ENCODE assay signal across 31 cellular contexts in the genomic region with DNA sequence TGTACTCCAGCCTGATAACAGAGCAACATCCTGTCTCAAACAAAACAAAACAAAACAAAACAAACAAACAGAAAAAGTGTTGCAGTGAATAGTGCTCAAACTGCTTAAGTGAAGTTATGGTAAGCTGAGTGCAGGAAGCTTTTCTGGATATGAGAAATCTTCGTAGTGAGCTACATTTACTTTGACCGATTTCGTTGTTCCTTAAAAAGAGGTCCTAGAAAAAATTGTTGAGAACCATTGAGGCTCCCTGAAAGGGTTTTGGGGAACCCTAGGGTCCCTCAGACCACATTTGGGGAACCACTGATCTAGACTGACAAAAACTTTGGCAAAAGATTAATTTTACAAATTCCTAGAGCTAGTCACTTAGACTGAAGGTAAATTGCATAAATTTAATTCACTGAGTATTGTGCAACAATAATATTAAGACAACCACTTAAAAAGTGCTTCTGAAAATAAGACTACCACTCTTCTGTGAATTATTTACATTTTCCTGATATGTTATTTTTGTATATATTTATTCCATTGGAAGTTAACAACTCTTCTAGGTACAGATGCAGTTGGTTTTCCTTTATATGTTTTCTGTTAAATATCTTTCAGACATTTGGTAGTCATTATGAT.
"Had no signal": no experiment of that assay in that cellular context is flagged by ENCODE, and none has a peak within 500 bp of the region (broad histone marks: within the 10 kb centered on the region; RNA-seq: fewer than 3 reads in every experiment).

No MANE protein-coding gene starts in this region.

- H3K9me3 Mint-ChIP-seq: naive thymus-derived CD8-positive, alpha-beta T cell; natural killer cell treated with Interleukin-12 subunit alpha and Interleukin-12 subunit beta and Interleukin-15 and Interleukin-18, amount 100 ng/mL, for 72 hours; neural progenitor cell; stimulated activated memory B cell treated with anti-CD40 and anti-IgM and Interleukin-4, amounts not matched to agents 10 μg/mL and 1 μg/mL and 100 μg/mL, for 72 hours; stimulated activated naive CD8-positive, alpha-beta T cell treated with anti-CD3 and anti-CD28 coated beads, Interleukin-15, amount 100 ng/mL, for 72 hours; type B pancreatic cell had no signal

- H3K36me3 ChIP-seq: neural progenitor cell, ovary, spleen, suprapubic skin, tibial artery, transverse colon, upper lobe of right lung, uterus had no signal

- H3K79me2 ChIP-seq: parathyroid adenoma had no signal

- ATAC-seq: naive thymus-derived CD8-positive, alpha-beta T cell; natural killer cell treated with Interleukin-12 subunit alpha and Interleukin-12 subunit beta and Interleukin-15 and Interleukin-18, amount 100 ng/mL, for 72 hours; psoas muscle; right cardiac atrium; sciatic nerve; stimulated activated memory B cell treated with anti-CD40 and anti-IgM and Interleukin-4, amounts not matched to agents 10 μg/mL and 1 μg/mL and 100 μg/mL, for 72 hours; stimulated activated naive CD8-positive, alpha-beta T cell treated with anti-CD3 and anti-CD28 coated beads, Interleukin-15, amount 100 ng/mL, for 72 hours; stimulated activated naive CD8-positive, alpha-beta T cell treated with anti-CD3 and anti-CD28 coated beads, Interleukin-15, Interleukin-2, amounts not matched to agents 100 U/mL and 50 U/mL, for 24 hours; upper lobe of right lung had no signal

- H3K4me2 ChIP-seq: neural progenitor cell, smooth muscle cell had no signal

- H3K4me1 Mint-ChIP-seq: stimulated activated memory B cell treated with anti-CD40 and anti-IgM and Interleukin-4, amounts not matched to agents 10 μg/mL and 1 μg/mL and 100 μg/mL, for 72 hours had no signal

- H3K4me3 Mint-ChIP-seq: naive thymus-derived CD8-positive, alpha-beta T cell; natural killer cell treated with Interleukin-12 subunit alpha and Interleukin-12 subunit beta and Interleukin-15 and Interleukin-18, amount 100 ng/mL, for 72 hours; neural progenitor cell; stimulated activated memory B cell treated with anti-CD40 and anti-IgM and Interleukin-4, amounts not matched to agents 10 μg/mL and 1 μg/mL and 100 μg/mL, for 72 hours; stimulated activated naive CD8-positive, alpha-beta T cell treated with anti-CD3 and anti-CD28 coated beads, Interleukin-15, amount 100 ng/mL, for 72 hours; type B pancreatic cell had no signal

- H3K27me3 Mint-ChIP-seq: progenitor cell of endocrine pancreas; stimulated activated memory B cell treated with anti-CD40 and anti-IgM and Interleukin-4, amounts not matched to agents 10 μg/mL and 1 μg/mL and 100 μg/mL, for 72 hours; type B pancreatic cell had no signal

- H3K27ac Mint-ChIP-seq: naive thymus-derived CD8-positive, alpha-beta T cell; natural killer cell treated with Interleukin-12 subunit alpha and Interleukin-12 subunit beta and Interleukin-15 and Interleukin-18, amount 100 ng/mL, for 72 hours; neural progenitor cell; progenitor cell of endocrine pancreas; stimulated activated memory B cell treated with anti-CD40 and anti-IgM and Interleukin-4, amounts not matched to agents 10 μg/mL and 1 μg/mL and 100 μg/mL, for 72 hours; stimulated activated naive CD8-positive, alpha-beta T cell treated with anti-CD3 and anti-CD28 coated beads, Interleukin-15, amount 100 ng/mL, for 72 hours; type B pancreatic cell had no signal

- H3K27ac ChIP-seq: neural progenitor cell, ovary, parathyroid adenoma, skin epidermis, spleen, suprapubic skin, testis, tibial artery, transverse colon, upper lobe of right lung, uterus had no signal

- H3K4me1 ChIP-seq: parathyroid adenoma, spleen, testis, tibial artery, upper lobe of right lung, uterus had no signal

- H3K9ac ChIP-seq: neural progenitor cell, parathyroid adenoma had no signal

- H2AFZ ChIP-seq: neural progenitor cell, parathyroid adenoma had no signal

- H3K36me3 Mint-ChIP-seq: naive thymus-derived CD8-positive, alpha-beta T cell; natural killer cell treated with Interleukin-12 subunit alpha and Interleukin-12 subunit beta and Interleukin-15 and Interleukin-18, amount 100 ng/mL, for 72 hours; neural progenitor cell; stimulated activated memory B cell treated with anti-CD40 and anti-IgM and Interleukin-4, amounts not matched to agents 10 μg/mL and 1 μg/mL and 100 μg/mL, for 72 hours; type B pancreatic cell had no signal

- H3K27me3 ChIP-seq: neural progenitor cell, ovary, spleen, suprapubic skin, testis, tibial artery, transverse colon, upper lobe of right lung, uterus had no signal

- H3K4me3 ChIP-seq: neural progenitor cell, ovary, psoas muscle, skin epidermis, smooth muscle cell, spleen, suprapubic skin, testis, tibial artery, transverse colon, upper lobe of right lung, uterus had no signal

- H3K9me3 ChIP-seq: ovary, psoas muscle, spleen, suprapubic skin, testis, tibial artery, transverse colon, upper lobe of right lung, uterus had no signal

- DNase-seq: naive thymus-derived CD8-positive, alpha-beta T cell; occipital lobe; ovary; posterior cingulate gyrus; psoas muscle; right cardiac atrium; stimulated activated CD4-positive, alpha-beta T cell treated with anti-CD3 and anti-CD28 coated beads, Interleukin-12 subunit alpha, Interleukin-12 subunit beta, amount 100 ng/mL, for 4 hours; stimulated activated CD4-positive, alpha-beta T cell treated with anti-CD3 and anti-CD28 coated beads, Interleukin-1b, Interleukin-23, amount 100 ng/mL, for 48 hours; stimulated activated CD4-positive, alpha-beta T cell treated with anti-CD3 and anti-CD28 coated beads, Interleukin-4, amount 100 ng/mL, for 1 hour; stimulated activated CD4-positive, alpha-beta T cell treated with anti-CD3 and anti-CD28 coated beads, Interleukin-4, amount 100 ng/mL, for 4 hours; stimulated activated CD8-positive, alpha-beta memory T cell treated with anti-CD3 and anti-CD28 coated beads, Interleukin-4, amount 100 ng/mL, for 48 hours; stimulated activated naive CD4-positive, alpha-beta T cell; stimulated activated naive CD8-positive, alpha-beta T cell treated with anti-CD3 and anti-CD28 coated beads, Interleukin-15, amount 100 ng/mL, for 72 hours; stimulated activated naive CD8-positive, alpha-beta T cell treated with anti-CD3 and anti-CD28 coated beads, Interleukin-15, Interleukin-2, amounts not matched to agents 100 U/mL and 50 U/mL, for 24 hours; substantia nigra; testis; tibial artery; transverse colon; upper lobe of right lung; uterus had no signal
